ENCODE assay signal across 10 cellular contexts in genomic region chr13:112776971-112777370, GRCh38.
DNase-seq lines count a peak whose midpoint lies in the region; ATAC-seq and TF ChIP-seq lines count a peak whose summit lies in the region.
"Had no signal": no experiment of that assay in that cellular context is flagged by ENCODE, and none has a peak within 500 bp of the region (broad histone marks: within the 10 kb centered on the region; RNA-seq: fewer than 3 reads in every experiment).

No MANE protein-coding gene starts in this region.

- POLR2A ChIA-PET in WTC11 (lab: Charles Lee) = no interaction called here

- intact Hi-C loops in CD14-positive monocyte (cut with micrococcal nuclease) (no loop called here), upper lobe of right lung (cut with DNase I) (no loop called here)

- peaks cover 100% of the 10 kb centered on the region for H4K20me1 ChIP-seq in BLaER1

- H3K9me3 ChIP-seq in BLaER1 = no peaks in the 10 kb centered on the region
- H3K9me3 ChIP-seq in upper lobe of right lung = no peaks in the 10 kb centered on the region

- ATAC-seq in WTC11 (no peak), upper lobe of right lung (no peak)

- H3K27ac Mint-ChIP-seq in CD14-positive monocyte = no peak overlapping the region
- no peak overlapping the region for H3K27ac Mint-ChIP-seq in WTC11
- H3K27ac Mint-ChIP-seq: B cell had no signal

- peaks cover 0 to 4% (median 0%) of the 10 kb centered on the region in 7 donors for H3K9me3 Mint-ChIP-seq in CD14-positive monocyte
- H3K9me3 Mint-ChIP-seq in WTC11 = peaks cover 2% of the 10 kb centered on the region; the same call in 1 of the 2 replicates
- H3K9me3 Mint-ChIP-seq: CD4-positive, CD25-positive, alpha-beta regulatory T cell had no signal

- H3K36me3 Mint-ChIP-seq in CD14-positive monocyte (peaks cover 32 to 65% of the 10 kb centered on the region in 2 donors), WTC11 (peaks cover 9% of the 10 kb centered on the region)

- H3K9ac ChIP-seq in BLaER1 = no peak overlapping the region
- H3K9ac ChIP-seq: GM23248 had no signal

- H3K4me1 Mint-ChIP-seq in CD14-positive monocyte (peaks cover 13% of the 10 kb centered on the region), WTC11 (peaks cover 52% of the 10 kb centered on the region)
- H3K4me1 Mint-ChIP-seq: B cell had no signal

- DNase-seq in CD14-positive monocyte (ENCODE audit: low spot score) (peak; percentile 27), WTC11 (ENCODE audit: low spot score) (peak; percentile 6), mesenteric fat pad (ENCODE audit: low spot score) (peak; percentile 57), SK-N-DZ (ENCODE audit: low spot score) (no peak), superior temporal gyrus (ENCODE audit: extremely low spot score) (no peak), upper lobe of right lung (no peak)
- DNase-seq: CD4-positive, CD25-positive, alpha-beta regulatory T cell; GM23248 had no signal

- H3K4me3 Mint-ChIP-seq in CD14-positive monocyte (no peak overlapping the region), WTC11 (no peak overlapping the region)
- H3K4me3 Mint-ChIP-seq: B cell; CD4-positive, CD25-positive, alpha-beta regulatory T cell had no signal

- TF ChIP-seq CTCF in CD14-positive monocyte (IDR thresholded peaks at IDR 0.05) (no peak), WTC11 (IDR thresholded peaks at IDR 0.05) (no peak), upper lobe of right lung (IDR thresholded peaks at IDR 0.05) (no peak)

- H3K4me2 ChIP-seq in BLaER1 = peak overlapping the region; percentile 44

- peaks cover 52% of the 10 kb centered on the region for H3K4me1 ChIP-seq in BLaER1
- peaks cover 38% of the 10 kb centered on the region for H3K4me1 ChIP-seq in upper lobe of right lung

- H3K27me3 Mint-ChIP-seq in CD14-positive monocyte (ENCODE audit: low read depth in 3 of 3) = peaks cover 0 to 3% (median under 1%) of the 10 kb centered on the region in 3 donors
- no peaks in the 10 kb centered on the region for H3K27me3 Mint-ChIP-seq in WTC11 (ENCODE audit: low read depth)
- H3K27me3 Mint-ChIP-seq: B cell; CD4-positive, CD25-positive, alpha-beta regulatory T cell had no signal

- CTCF ChIA-PET in WTC11 (lab: Charles Lee) = no interaction called here

- H3K27ac ChIP-seq in BLaER1 = no peak overlapping the region
- H3K27ac ChIP-seq in upper lobe of right lung = no peak overlapping the region
- H3K27ac ChIP-seq: GM23248 had no signal

- no peak overlapping the region for H3K4me3 ChIP-seq in BLaER1
- H3K4me3 ChIP-seq in upper lobe of right lung = no peak overlapping the region
- H3K4me3 ChIP-seq: GM23248 had no signal

- H3K36me3 ChIP-seq in BLaER1 (peaks cover 16% of the 10 kb centered on the region; the same call in 1 of the 2 replicates), upper lobe of right lung (peaks cover 5% of the 10 kb centered on the region)

- H3K27me3 ChIP-seq in BLaER1 (no peaks in the 10 kb centered on the region), upper lobe of right lung (no peaks in the 10 kb centered on the region)

TF ChIP-seq in WTC11, 78 proteins besides CTCF, POLR2A, EP300 and RAD21:
- no peak for TF ChIP-seq ZNF219 (CRISPR knock-in tag; IDR thresholded peaks at IDR 0.05; ENCODE audit: borderline replicate concordance)
- no peak for TF ChIP-seq ZNF532 (CRISPR knock-in tag; IDR thresholded peaks at IDR 0.05; ENCODE audit: borderline replicate concordance)
- TF ChIP-seq ERG (CRISPR knock-in tag; IDR thresholded peaks at IDR 0.05) = no peak
- no peak for TF ChIP-seq E2F1 (CRISPR knock-in tag; IDR thresholded peaks at IDR 0.05)
- TF ChIP-seq ZNF281 (CRISPR knock-in tag; IDR thresholded peaks at IDR 0.05) = no peak
- TF ChIP-seq ELF4 (CRISPR knock-in tag; IDR thresholded peaks at IDR 0.05; ENCODE audit: low read depth) = no peak
- no peak for TF ChIP-seq IRF2 (CRISPR knock-in tag; IDR thresholded peaks at IDR 0.05; ENCODE audit: borderline replicate concordance, low read depth)
- no peak for TF ChIP-seq KAT7 (CRISPR knock-in tag; IDR thresholded peaks at IDR 0.05; ENCODE audit: borderline replicate concordance)
- no peak for TF ChIP-seq ATF2 (CRISPR knock-in tag; IDR thresholded peaks at IDR 0.05; ENCODE audit: borderline replicate concordance, low read depth)
- no peak for TF ChIP-seq SP1 (CRISPR knock-in tag; conservative IDR thresholded peaks at IDR 0.05)
- no peak for TF ChIP-seq FOXK1 (CRISPR knock-in tag; IDR thresholded peaks at IDR 0.05)
- TF ChIP-seq NFATC4 (CRISPR knock-in tag; IDR thresholded peaks at IDR 0.05) = no peak
TF ChIP-seq in WTC11: peak in this region for 0.

Comparison
In these comparisons a context has a peak if more than half of its experiments do, and no peak if none do; other contexts are left out.
1. DNase-seq: peak in CD14-positive monocyte (single experiment), WTC11 (single experiment) and mesenteric fat pad (single experiment); none in SK-N-DZ (single experiment), superior temporal gyrus (single experiment) and upper lobe of right lung (single experiment).